In the genomic region with DNA sequence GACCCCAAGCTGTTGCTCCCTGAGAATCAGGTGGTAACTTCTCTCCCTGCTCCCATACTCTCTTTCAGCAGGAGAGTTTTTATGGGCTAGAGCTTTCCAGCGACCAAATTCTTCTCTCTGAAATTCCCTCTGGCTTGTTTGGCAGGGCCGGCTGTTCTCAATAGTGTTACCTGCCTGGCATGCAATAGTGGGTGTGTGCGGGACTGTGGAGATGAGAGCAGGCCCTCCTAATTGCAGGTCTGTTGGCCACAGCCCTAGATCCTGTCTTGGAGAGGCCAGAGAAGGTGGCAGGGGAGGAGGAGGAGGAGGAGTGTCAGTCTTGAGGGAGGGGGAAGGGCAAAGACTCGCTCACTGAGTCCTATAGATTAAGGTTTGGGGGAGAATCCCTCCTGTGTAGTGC, we compare ENCODE assay signal across 18 cellular contexts. TPM values are rescaled to one million over a fixed set of nuclear protein-coding genes. Genes with fewer than 3 reads are reported as not detected.
A peak's percentile ranks its signal among the peaks of the same experiment; 100 is the strongest.
DNase-seq lines count a peak whose midpoint lies in the region; ATAC-seq and TF ChIP-seq lines count a peak whose summit lies in the region.
"Had no signal": no experiment of that assay in that cellular context is flagged by ENCODE, and none has a peak within 500 bp of the region (broad histone marks: within the 10 kb centered on the region; RNA-seq: fewer than 3 reads in every experiment).

No MANE protein-coding gene starts in this region.

- peaks cover 54% of the 10 kb centered on the region for H3K36me3 ChIP-seq in NT2/D1 (ENCODE audit: insufficient read depth, insufficient read length, low read length)

- H3K4me1 ChIP-seq in NT2/D1 (ENCODE audit: insufficient read depth, insufficient read length): peaks cover 16% of the 10 kb centered on the region

- peak overlapping the region; percentile 41 for H3K27ac Mint-ChIP-seq in central memory CD8-positive, alpha-beta T cell (ENCODE audit: low read depth)
- H3K27ac Mint-ChIP-seq in naive thymus-derived CD8-positive, alpha-beta T cell: peak overlapping the region in 7 of 10 donors; percentile 29 to 94 (median 46)
- peak overlapping the region; percentile 82 for H3K27ac Mint-ChIP-seq in stimulated activated effector memory CD8-positive, alpha-beta T cell treated with anti-CD3 and anti-CD28 coated beads, Interleukin-12 subunit alpha, Interleukin-12 subunit beta, amount 100 ng/mL, for 72 hours

- no peaks in the 10 kb centered on the region for H3K27me3 ChIP-seq in NT2/D1 (ENCODE audit: insufficient read depth, insufficient read length)
- H3K27me3 ChIP-seq: BE2C had no signal

- H3K36me3 Mint-ChIP-seq in central memory CD8-positive, alpha-beta T cell (ENCODE audit: insufficient read depth): peaks cover 24% of the 10 kb centered on the region
- peaks cover 2 to 46% (median 10%) of the 10 kb centered on the region in 3 donors for H3K36me3 Mint-ChIP-seq in naive thymus-derived CD8-positive, alpha-beta T cell
- H3K36me3 Mint-ChIP-seq in stimulated activated effector memory CD8-positive, alpha-beta T cell treated with anti-CD3 and anti-CD28 coated beads, Interleukin-12 subunit alpha, Interleukin-12 subunit beta, amount 100 ng/mL, for 72 hours: peaks cover 57% of the 10 kb centered on the region

- no peak overlapping the region for H3K4me3 Mint-ChIP-seq in central memory CD8-positive, alpha-beta T cell
- H3K4me3 Mint-ChIP-seq in naive thymus-derived CD8-positive, alpha-beta T cell: no peak overlapping the region
- no peak overlapping the region for H3K4me3 Mint-ChIP-seq in stimulated activated effector memory CD8-positive, alpha-beta T cell treated with anti-CD3 and anti-CD28 coated beads, Interleukin-12 subunit alpha, Interleukin-12 subunit beta, amount 100 ng/mL, for 72 hours
- H3K4me3 Mint-ChIP-seq: CD4-positive, alpha-beta memory T cell had no signal

- no peaks in the 10 kb centered on the region for H3K9me3 Mint-ChIP-seq in central memory CD8-positive, alpha-beta T cell
- H3K9me3 Mint-ChIP-seq in naive thymus-derived CD8-positive, alpha-beta T cell: no peaks in the 10 kb centered on the region
- H3K9me3 Mint-ChIP-seq in stimulated activated effector memory CD8-positive, alpha-beta T cell treated with anti-CD3 and anti-CD28 coated beads, Interleukin-12 subunit alpha, Interleukin-12 subunit beta, amount 100 ng/mL, for 72 hours: no peaks in the 10 kb centered on the region
- H3K9me3 Mint-ChIP-seq: CD4-positive, alpha-beta memory T cell had no signal

- H3K4me3 ChIP-seq in NT2/D1 (ENCODE audit: insufficient read length, low read depth): no peak overlapping the region

- no peaks in the 10 kb centered on the region for H3K9me3 ChIP-seq in NT2/D1 (ENCODE audit: insufficient read depth, low read length)
- H3K9me3 ChIP-seq: BE2C had no signal

- DNase-seq in NT2/D1 (ENCODE audit: low read depth, low spot score) (no peak), GM10248 (ENCODE audit: extremely low spot score) (no peak), HEK293T (ENCODE audit: extremely low spot score) (no peak), germinal center (ENCODE audit: low spot score) (no peak)
- DNase-seq in central memory CD8-positive, alpha-beta T cell (ENCODE audit: low spot score in 2 of 2): no peak
- no peak for DNase-seq in naive thymus-derived CD8-positive, alpha-beta T cell
- DNase-seq in stimulated activated effector memory CD8-positive, alpha-beta T cell treated with anti-CD3 and anti-CD28 coated beads, Interleukin-12 subunit alpha, Interleukin-12 subunit beta, amount 100 ng/mL, for 72 hours (ENCODE audit: low spot score in 2 of 2): no peak
- DNase-seq: BE2C; CD4-positive, alpha-beta memory T cell; DND-41; GDM1; Kasumi-1; NCI-H187 treated with DMSO at 0.1 percent for 48 hours; NCI-H2171 treated with DMSO at 0.1 percent for 48 hours; NCI-H774; SHP77 had no signal

- no peak for TF ChIP-seq CTCF in GM10248 (IDR thresholded peaks at IDR 0.05; ENCODE audit: control extremely low read depth, extremely low read depth, low read depth, missing control alignments)

- no peaks in the 10 kb centered on the region for H3K4me1 Mint-ChIP-seq in central memory CD8-positive, alpha-beta T cell
- peaks cover 7 to 15% (median 11%) of the 10 kb centered on the region in 4 donors for H3K4me1 Mint-ChIP-seq in naive thymus-derived CD8-positive, alpha-beta T cell
- no peaks in the 10 kb centered on the region for H3K4me1 Mint-ChIP-seq in stimulated activated effector memory CD8-positive, alpha-beta T cell treated with anti-CD3 and anti-CD28 coated beads, Interleukin-12 subunit alpha, Interleukin-12 subunit beta, amount 100 ng/mL, for 72 hours

- POLR2A ChIA-PET in naive thymus-derived CD8-positive, alpha-beta T cell (lab: Charles Lee): interaction anchor here (1.2 kb wide), 1 partner anchor 74 kb away, joined by 3 read pairs; a partner anchor contains a TSS
- POLR2A ChIA-PET in GM10248 (lab: Yijun Ruan, JAX): interaction anchor here (0.6 kb wide), 1 partner anchor 47 kb away, joined by 3 read pairs; no protein-coding TSS in a partner anchor
- POLR2A ChIA-PET in HEK293T (lab: Yijun Ruan, JAX): no interaction called here

- no peaks in the 10 kb centered on the region for H3K27me3 Mint-ChIP-seq in central memory CD8-positive, alpha-beta T cell
- no peaks in the 10 kb centered on the region for H3K27me3 Mint-ChIP-seq in naive thymus-derived CD8-positive, alpha-beta T cell
- H3K27me3 Mint-ChIP-seq: CD4-positive, alpha-beta memory T cell had no signal

- peak overlapping the region; percentile 18 for H3K9ac ChIP-seq in NT2/D1 (ENCODE audit: insufficient read length, low read depth)

- no peak for ATAC-seq in central memory CD8-positive, alpha-beta T cell (replicated peaks; ENCODE audit: extremely low read depth, poor library complexity, severe bottlenecking)
- no peak for ATAC-seq in naive thymus-derived CD8-positive, alpha-beta T cell
- ATAC-seq in stimulated activated effector memory CD8-positive, alpha-beta T cell treated with anti-CD3 and anti-CD28 coated beads, Interleukin-12 subunit alpha, Interleukin-12 subunit beta, amount 100 ng/mL, for 72 hours: no peak
- ATAC-seq: Panc1 had no signal

- CTCF ChIA-PET in GM10248 (lab: Yijun Ruan, JAX): interaction anchor here (0.6 to 5.5 kb wide), 7 partner anchors 8 to 94 kb away, joined by 3 to 37 read pairs (median 28); no protein-coding TSS in a partner anchor
- CTCF ChIA-PET in HEK293T (lab: Yijun Ruan, JAX): interaction anchor here (1.3 to 1.4 kb wide), 2 partner anchors 85 to 94 kb away, joined by 3 read pairs; no protein-coding TSS in a partner anchor

TF ChIP-seq in HEK293T, 16 proteins besides CTCF, POLR2A, EP300 and RAD21:
- TF ChIP-seq HDGF (IDR thresholded peaks at IDR 0.05; ENCODE audit: borderline replicate concordance) (no peak), LEF1 (IDR thresholded peaks at IDR 0.05; ENCODE audit: borderline replicate concordance) (no peak), BHLHE40 (IDR thresholded peaks at IDR 0.05; ENCODE audit: borderline replicate concordance) (no peak), SP1 (IDR thresholded peaks at IDR 0.05) (no peak), FOXK2 (IDR thresholded peaks at IDR 0.05) (no peak), FOXA1 (IDR thresholded peaks at IDR 0.05) (no peak), L3MBTL2 (conservative IDR thresholded peaks at IDR 0.05) (no peak), SUZ12 (IDR thresholded peaks at IDR 0.05) (no peak), TARDBP (IDR thresholded peaks at IDR 0.05) (no peak), FOXM1 (IDR thresholded peaks at IDR 0.05; ENCODE audit: borderline replicate concordance) (no peak), ELF4 (IDR thresholded peaks at IDR 0.05) (no peak), ZNF384 (IDR thresholded peaks at IDR 0.05) (no peak), CTBP1 (IDR thresholded peaks at IDR 0.05; ENCODE audit: borderline replicate concordance) (no peak), NFRKB (IDR thresholded peaks at IDR 0.05) (no peak)
- TF ChIP-seq, protein P1, sequence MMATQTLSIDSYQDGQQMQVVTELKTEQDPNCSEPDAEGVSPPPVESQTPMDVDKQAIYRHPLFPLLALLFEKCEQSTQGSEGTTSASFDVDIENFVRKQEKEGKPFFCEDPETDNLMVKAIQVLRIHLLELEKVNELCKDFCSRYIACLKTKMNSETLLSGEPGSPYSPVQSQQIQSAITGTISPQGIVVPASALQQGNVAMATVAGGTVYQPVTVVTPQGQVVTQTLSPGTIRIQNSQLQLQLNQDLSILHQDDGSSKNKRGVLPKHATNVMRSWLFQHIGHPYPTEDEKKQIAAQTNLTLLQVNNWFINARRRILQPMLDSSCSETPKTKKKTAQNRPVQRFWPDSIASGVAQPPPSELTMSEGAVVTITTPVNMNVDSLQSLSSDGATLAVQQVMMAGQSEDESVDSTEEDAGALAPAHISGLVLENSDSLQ (IDR thresholded peaks at IDR 0.05): no peak

RNA-seq across cellular contexts. Expression of a gene that starts 29.5 kb away (rescaled TPM):
- under 1 TPM in 1 of 2 experiments, not detected in 1; 0.71 TPM for total RNA-seq in naive thymus-derived CD8-positive, alpha-beta T cell
- under 1 TPM in 1 of 3 donors, not detected in 2; 0.17 TPM for polyA plus RNA-seq in naive thymus-derived CD8-positive, alpha-beta T cell
- total RNA-seq: NCI-H460 had no signal
